In genomic region chr16:83403751-83404150, GRCh38 we compare ENCODE assay signal across 22 cellular contexts.
DNase-seq lines count a peak whose midpoint lies in the region; ATAC-seq, FAIRE-seq and TF ChIP-seq lines count a peak whose summit lies in the region.
"Had no signal": no experiment of that assay in that cellular context is flagged by ENCODE, and none has a peak within 500 bp of the region (broad histone marks: within the 10 kb centered on the region; RNA-seq: fewer than 3 reads in every experiment).

No MANE protein-coding gene starts in this region.

- no peak for TF ChIP-seq CTCF in RWPE1 (conservative IDR thresholded peaks at IDR 0.05; ENCODE audit: low read depth)
- no peak for TF ChIP-seq CTCF in endothelial cell of umbilical vein (IDR thresholded peaks at IDR 0.05; ENCODE audit: extremely low read depth in 1 of 2, insufficient read depth in 1 of 2, low read depth in 1 of 2, low read length in 2 of 2)
- TF ChIP-seq CTCF in lower lobe of right lung (IDR thresholded peaks at IDR 0.05) = no peak

- H3K9me3 Mint-ChIP-seq in effector memory CD8-positive, alpha-beta T cell = peaks cover 0 to 8% of the 10 kb centered on the region in 2 donors

- H3K9me1 ChIP-seq in endothelial cell of umbilical vein (replicated peaks; ENCODE audit: control insufficient read depth, extremely low read depth, insufficient read depth, low read length) = no peaks in the 10 kb centered on the region

- H3K27me3 Mint-ChIP-seq in effector memory CD8-positive, alpha-beta T cell = peaks cover 0 to 20% of the 10 kb centered on the region in 2 donors

- H3K4me2 ChIP-seq in endothelial cell of umbilical vein (ENCODE audit: insufficient read depth, low read length) = no peak overlapping the region

- peak overlapping the region; percentile 92 for H3K27ac ChIP-seq in RWPE1
- no peak overlapping the region for H3K27ac ChIP-seq in endothelial cell of umbilical vein (ENCODE audit: insufficient read depth, low read depth, low read length)
- H3K27ac ChIP-seq in lower lobe of right lung = no peak overlapping the region
- H3K27ac ChIP-seq: spleen, thoracic aorta had no signal

- no peak for ATAC-seq in lower lobe of right lung
- ATAC-seq in effector memory CD8-positive, alpha-beta T cell (replicated peaks) = no peak
- no peak for ATAC-seq in HG03354 (IDR thresholded peaks at IDR 0.05; ENCODE audit: poor library complexity, severe bottlenecking, unreplicated experiment)
- ATAC-seq: naive thymus-derived CD8-positive, alpha-beta T cell had no signal

- dilution Hi-C loops in endothelial cell of umbilical vein (cut with MboI; ENCODE audit: extremely low pct_ligation_motif_present, low sequenced_read_pairs) = no loop called here

- intact Hi-C loops in endothelial cell of umbilical vein (cut with micrococcal nuclease) (no loop called here), lower lobe of right lung (cut with DNase I) (no loop called here)

- FAIRE-seq in endothelial cell of umbilical vein (lab: Jason Lieb, UNC) = peak; percentile 37

- no TSS peak for BruUV-seq in endothelial cell of umbilical vein (replicated peaks; lab: Mats Ljungman, UMichigan)

- DNase-seq in ELR (ENCODE audit: low read depth) (peak; percentile 87), RWPE1 (ENCODE audit: low spot score) (peak; percentile 48), endothelial cell of umbilical vein (ENCODE audit: low read depth, low spot score) (no peak), myocyte (ENCODE audit: low read depth) (peak; percentile 3), GM19238 (ENCODE audit: insufficient read length, low spot score) (no peak), lower lobe of right lung (no peak)
- DNase-seq in effector memory CD8-positive, alpha-beta T cell = no peak
- DNase-seq: activated CD4-positive, CD25-positive, alpha-beta regulatory T cell; GOT3; immature natural killer cell; Karpas-422; naive thymus-derived CD8-positive, alpha-beta T cell; NCI-H1417 treated with DMSO at 0.1 percent for 48 hours; NCI-H446; SHP77 treated with DMSO at 0.1 percent for 48 hours; spleen; T-helper 2 cell had no signal

- no peak overlapping the region for H3K9ac ChIP-seq in endothelial cell of umbilical vein (replicated peaks; ENCODE audit: extremely low read depth, insufficient read depth, low read length)

- POLR2A ChIA-PET in RWPE1 (lab: Yijun Ruan, JAX; ENCODE audit: low non-redundant PET) = no interaction called here
- POLR2A ChIA-PET in endothelial cell of umbilical vein (lab: Charles Lee) = no interaction called here

- no peak overlapping the region for H3K27ac Mint-ChIP-seq in effector memory CD8-positive, alpha-beta T cell
- H3K27ac Mint-ChIP-seq: activated T-helper 1 cell treated with anti-CD3 and anti-CD28 coated beads, Interleukin-12 subunit alpha, Interleukin-12 subunit beta, Interleukin-2, Interleukin-4 antibody, amounts not matched to agents 30 ng/mL and 10 ng/mL and 1 ng/mL, durations not matched to agents 14 hours and 24 hours and 36 hours; B cell; immature natural killer cell; naive thymus-derived CD8-positive, alpha-beta T cell; progenitor cell of endocrine pancreas had no signal

- H4K20me1 ChIP-seq in endothelial cell of umbilical vein (replicated peaks; ENCODE audit: control insufficient read depth, extremely low read depth, insufficient read depth, low read length) = no peaks in the 10 kb centered on the region

- no peak for TF ChIP-seq POLR2A in endothelial cell of umbilical vein (IDR thresholded peaks at IDR 0.05; ENCODE audit: low read depth, low read length)

- no peaks in the 10 kb centered on the region for H3K9me3 ChIP-seq in endothelial cell of umbilical vein (replicated peaks; ENCODE audit: control insufficient read depth, insufficient read depth, low read length)
- H3K9me3 ChIP-seq in lower lobe of right lung = no peaks in the 10 kb centered on the region
- H3K9me3 ChIP-seq: thoracic aorta had no signal

- H3K79me2 ChIP-seq in endothelial cell of umbilical vein (ENCODE audit: control insufficient read depth, insufficient read depth, low read length) = no peaks in the 10 kb centered on the region

- H2AFZ ChIP-seq in endothelial cell of umbilical vein (ENCODE audit: low read depth, low read length) = no peak overlapping the region

- no peak overlapping the region for H3K4me3 Mint-ChIP-seq in effector memory CD8-positive, alpha-beta T cell
- H3K4me3 Mint-ChIP-seq: activated T-helper 1 cell treated with anti-CD3 and anti-CD28 coated beads, Interleukin-12 subunit alpha, Interleukin-12 subunit beta, Interleukin-2, Interleukin-4 antibody, amounts not matched to agents 30 ng/mL and 10 ng/mL and 1 ng/mL, durations not matched to agents 14 hours and 24 hours and 36 hours; B cell; immature natural killer cell; naive thymus-derived CD8-positive, alpha-beta T cell had no signal

- CTCF ChIA-PET in RWPE1 (lab: Yijun Ruan, JAX) (no interaction called here), endothelial cell of umbilical vein (lab: Charles Lee) (no interaction called here)

- no peaks in the 10 kb centered on the region for H3K27me3 ChIP-seq in endothelial cell of umbilical vein (ENCODE audit: control insufficient read depth in 2 of 2, insufficient read depth in 2 of 2, low read length in 2 of 2)
- H3K27me3 ChIP-seq in lower lobe of right lung (ENCODE audit: low read depth) = no peaks in the 10 kb centered on the region

- H3K36me3 ChIP-seq in endothelial cell of umbilical vein (ENCODE audit: control insufficient read depth in 2 of 2, extremely low read depth in 1 of 2, insufficient read depth in 2 of 2, low read length in 2 of 2) = no peaks in the 10 kb centered on the region
- no peaks in the 10 kb centered on the region for H3K36me3 ChIP-seq in lower lobe of right lung
- H3K36me3 ChIP-seq: spleen, thoracic aorta had no signal

- H3K4me1 ChIP-seq in endothelial cell of umbilical vein (ENCODE audit: control insufficient read depth, extremely low read depth, insufficient read depth, low read length) (peaks cover 13% of the 10 kb centered on the region), lower lobe of right lung (no peaks in the 10 kb centered on the region)
- H3K4me1 ChIP-seq: spleen had no signal

- H3K4me1 Mint-ChIP-seq in effector memory CD8-positive, alpha-beta T cell (ENCODE audit: low read depth in 2 of 2) = no peaks in the 10 kb centered on the region
- H3K4me1 Mint-ChIP-seq: B cell; immature natural killer cell; naive thymus-derived CD8-positive, alpha-beta T cell had no signal

- H3K4me3 ChIP-seq in endothelial cell of umbilical vein (replicated peaks in 1 of 3; ENCODE audit: insufficient read depth in 1 of 3, low read depth in 1 of 3, low read length in 3 of 3) (no peak overlapping the region), lower lobe of right lung (no peak overlapping the region)
- H3K4me3 ChIP-seq: spleen, thoracic aorta had no signal

- peaks cover 2% of the 10 kb centered on the region for H3K36me3 Mint-ChIP-seq in effector memory CD8-positive, alpha-beta T cell (ENCODE audit: insufficient read depth)
- H3K36me3 Mint-ChIP-seq: immature natural killer cell; naive thymus-derived CD8-positive, alpha-beta T cell had no signal

TF ChIP-seq in endothelial cell of umbilical vein, 7 proteins besides CTCF, POLR2A, EP300 and RAD21:
- TF ChIP-seq GATA2 (IDR thresholded peaks at IDR 0.05; ENCODE audit: insufficient read depth, insufficient read length, low read depth, low read length) (no peak), MYC (IDR thresholded peaks at IDR 0.05; ENCODE audit: low read depth, low read length) (no peak), JUN (IDR thresholded peaks at IDR 0.05; ENCODE audit: borderline replicate concordance, insufficient read depth, insufficient read length, low read depth) (no peak), FOS (IDR thresholded peaks at IDR 0.05; ENCODE audit: borderline replicate concordance, insufficient read depth, low read length) (no peak), EZH2 (IDR thresholded peaks at IDR 0.05; ENCODE audit: borderline replicate concordance, low read depth, low read length, severe bottlenecking) (no peak), POLR2AphosphoS5 (IDR thresholded peaks at IDR 0.05; ENCODE audit: insufficient read depth, low read depth, low read length) (no peak)
- TF ChIP-seq, protein P1, sequence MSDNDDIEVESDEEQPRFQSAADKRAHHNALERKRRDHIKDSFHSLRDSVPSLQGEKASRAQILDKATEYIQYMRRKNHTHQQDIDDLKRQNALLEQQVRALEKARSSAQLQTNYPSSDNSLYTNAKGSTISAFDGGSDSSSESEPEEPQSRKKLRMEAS (IDR thresholded peaks at IDR 0.05; ENCODE audit: insufficient read depth, insufficient read length) = no peak

Comparison
In these comparisons a context has a peak if more than half of its experiments do, and no peak if none do; other contexts are left out.
1. DNase-seq: peak in ELR (single experiment), RWPE1 (single experiment) and myocyte (single experiment); none in endothelial cell of umbilical vein (single experiment), GM19238 (single experiment), lower lobe of right lung (single experiment) and effector memory CD8-positive, alpha-beta T cell (0 of 3).